In genomic region chr18:36187138-36187825, GRCh38 we compare ENCODE assay signal across 8 cellular contexts. TPM values are rescaled to one million over a fixed set of nuclear protein-coding genes. Genes with fewer than 3 reads are reported as not detected.
A peak's percentile ranks its signal among the peaks of the same experiment; 100 is the strongest.
DNase-seq lines count a peak whose midpoint lies in the region; TF ChIP-seq lines count a peak whose summit lies in the region.

Gene MOCOS, plus strand, starts transcription at chr18:36187497. Its CDS starts 43 bp downstream, at chr18:36187540.

- H3K27ac ChIP-seq in esophagus squamous epithelium (peak within 1 kb of the TSS; percentile 25 to 70 (median 62)), muscle layer of duodenum (ENCODE audit: low read length) (no peak within 1 kb of the TSS), thymus (ENCODE audit: low read depth) (no peak within 1 kb of the TSS)

- TF ChIP-seq POLR2A in esophagus squamous epithelium (IDR thresholded peaks at IDR 0.05): peak in 1 of 4 donors; percentile 50

- 0% methylated on average over 2 to 8 of the region's 71 CpGs for WGBS in esophagus squamous epithelium, 2 donors
- WGBS in thymus: under 1% methylated on average over 71 of the region's 71 CpGs

- H3K9me3 ChIP-seq in esophagus squamous epithelium (no peaks in the 10 kb centered on the region), muscle layer of duodenum (ENCODE audit: control insufficient read depth in 1 of 2, low read length in 2 of 2) (no peaks in the 10 kb centered on the region), thymus (ENCODE audit: control insufficient read depth) (no peaks in the 10 kb centered on the region)

- H3K27me3 ChIP-seq in esophagus squamous epithelium (peaks cover 0 to 7% (median 0%) of the 10 kb centered on the region in 4 donors), muscle layer of duodenum (ENCODE audit: low read depth, low read length) (no peaks in the 10 kb centered on the region), thymus (ENCODE audit: control insufficient read depth, insufficient read depth) (peaks cover 22% of the 10 kb centered on the region)

- no peaks in the 10 kb centered on the region for H3K36me3 ChIP-seq in esophagus squamous epithelium
- no peaks in the 10 kb centered on the region for H3K36me3 ChIP-seq in muscle layer of duodenum (ENCODE audit: control insufficient read depth in 1 of 2, insufficient read depth in 2 of 2, low read length in 2 of 2)
- no peaks in the 10 kb centered on the region for H3K36me3 ChIP-seq in thymus (ENCODE audit: control insufficient read depth, insufficient read depth)

- TF ChIP-seq CTCF in GM12875 (IDR thresholded peaks at IDR 0.05; ENCODE audit: borderline replicate concordance, insufficient read depth, low read depth, low read length) (no peak), HFF-Myc (IDR thresholded peaks at IDR 0.05; ENCODE audit: low read depth, low read length, missing control alignments) (no peak), esophagus squamous epithelium (IDR thresholded peaks at IDR 0.05) (no peak)

- peaks cover 14 to 31% (median 20%) of the 10 kb centered on the region in 3 donors for H3K4me1 ChIP-seq in esophagus squamous epithelium
- H3K4me1 ChIP-seq in muscle layer of duodenum (ENCODE audit: control insufficient read depth in 1 of 2, insufficient read depth in 2 of 2, low read length in 2 of 2): peaks cover 0 to 10% of the 10 kb centered on the region in 2 donors
- peaks cover 9% of the 10 kb centered on the region for H3K4me1 ChIP-seq in thymus (ENCODE audit: control insufficient read depth, insufficient read depth, low read length)

- DNase-seq in HFF-Myc (ENCODE audit: extremely low read depth, low read depth): no peak
- peak; percentile 30 for DNase-seq in NCI-H2227 treated with DMSO at 0.1 percent for 48 hours (lab: John Stamatoyannopoulos, UW)
- DNase-seq in activated T-cell treated with anti-CD3 and anti-CD28 coated beads for 4 hours: peak; percentile 17
- no peak for DNase-seq in esophagus squamous epithelium (lab: John Stamatoyannopoulos, UW)
- DNase-seq in NCI-H2171 (lab: John Stamatoyannopoulos, UW): no peak

- H3K4me3 ChIP-seq in GM12875 (ENCODE audit: low read depth, low read length) (peak within 1 kb of the TSS; percentile 63), HFF-Myc (replicated peaks; ENCODE audit: low read depth, low read length) (peak within 1 kb of the TSS; percentile 60), esophagus squamous epithelium (peak within 1 kb of the TSS; percentile 60 to 85 (median 75)), muscle layer of duodenum (ENCODE audit: low read depth in 1 of 2, low read length in 2 of 2) (peak within 1 kb of the TSS; percentile 79 to 83), thymus (ENCODE audit: low read length) (peak within 1 kb of the TSS; percentile 59)

- intact Hi-C loops in esophagus squamous epithelium (cut with DNase I): no loop called here

RNA-seq across cellular contexts. Expression of gene MOCOS, which starts in this region (rescaled TPM):
- 10 to 100 TPM in 1 of 4 donors, 1 to 10 TPM in 3; 4.4 to 11.8 (median 7.0) TPM for total RNA-seq in esophagus squamous epithelium
- polyA plus RNA-seq in thymus: 2.5 TPM

Comparison
In these comparisons a context has a peak if more than half of its experiments do, and no peak if none do; other contexts are left out.
1. DNase-seq: peak in NCI-H2227 treated with DMSO at 0.1 percent for 48 hours (single experiment) and activated T-cell treated with anti-CD3 and anti-CD28 coated beads for 4 hours (single experiment); none in HFF-Myc (single experiment), esophagus squamous epithelium (single experiment) and NCI-H2171 (single experiment).
2. H3K27ac ChIP-seq: peak in esophagus squamous epithelium (4 of 4); none in muscle layer of duodenum (single experiment) and thymus (single experiment).
3. Peak in every context shown above with its lines, with median percentiles within 50 percentile points of each other: H3K4me3 ChIP-seq.